17 cellular contexts compared by ENCODE assay signal in genomic region chr10:17385066-17385465, GRCh38.
A peak's percentile ranks its signal among the peaks of the same experiment; 100 is the strongest.
DNase-seq lines count a peak whose midpoint lies in the region; ATAC-seq, FAIRE-seq and TF ChIP-seq lines count a peak whose summit lies in the region.
"Had no signal": no experiment of that assay in that cellular context is flagged by ENCODE, and none has a peak within 500 bp of the region (broad histone marks: within the 10 kb centered on the region; RNA-seq: fewer than 3 reads in every experiment).

No MANE protein-coding gene starts in this region.

- no peaks in the 10 kb centered on the region for H3K36me3 Mint-ChIP-seq in nephron (ENCODE audit: low read depth)

- no peak for TF ChIP-seq CTCF in breast epithelium (IDR thresholded peaks at IDR 0.05)
- TF ChIP-seq CTCF in mammary epithelial cell (conservative IDR thresholded peaks at IDR 0.05 in 1 of 2, IDR thresholded peaks at IDR 0.05 in 1 of 2; ENCODE audit: extremely low read depth in 1 of 2, insufficient read depth in 1 of 2, low read depth in 1 of 2, low read length in 2 of 2), result no peak
- TF ChIP-seq CTCF in K562 (IDR thresholded peaks at IDR 0.05 in 2 of 3, conservative IDR thresholded peaks at IDR 0.05 in 1 of 3; ENCODE audit: insufficient read depth in 2 of 3, low read depth in 1 of 3, low read length in 3 of 3), result no peak
- TF ChIP-seq CTCF in nephron (IDR thresholded peaks at IDR 0.05; ENCODE audit: unreplicated experiment in 3 of 3), result no peak
- TF ChIP-seq CTCF in tibial artery (IDR thresholded peaks at IDR 0.05), result no peak

- H3K27me3 ChIP-seq in breast epithelium (no peaks in the 10 kb centered on the region), mammary epithelial cell (ENCODE audit: insufficient read depth, low read length) (no peaks in the 10 kb centered on the region), K562 (ENCODE audit: control insufficient read depth in 2 of 2, insufficient read depth in 2 of 2, low read length in 2 of 2) (no peaks in the 10 kb centered on the region), tibial artery (no peaks in the 10 kb centered on the region)
- H3K27me3 ChIP-seq: BLaER1 treated with 17β-estradiol and CSF1 and Interleukin-3, amounts not matched to agents 10 nM and 100 nM had no signal

- dilution Hi-C loops in mammary epithelial cell (cut with HindIII; ENCODE audit: low sequenced_read_pairs), result loop anchor here (5.0 kb wide), 2 partner anchors 43 to 52 kb away; no protein-coding TSS in a partner anchor

- TF ChIP-seq POLR2A in breast epithelium (IDR thresholded peaks at IDR 0.05) (no peak), K562 (conservative IDR thresholded peaks at IDR 0.05) (no peak)

- H3K27ac ChIP-seq in breast epithelium (peak overlapping the region; percentile 3 to 85), mammary epithelial cell (ENCODE audit: insufficient read depth, low read depth, low read length) (no peak overlapping the region), K562 (ENCODE audit: extremely low read depth, low read depth, low read length) (no peak overlapping the region), tibial artery (peak overlapping the region; percentile 58 to 63)
- H3K27ac ChIP-seq: BLaER1 treated with 17β-estradiol and CSF1 and Interleukin-3, amounts not matched to agents 10 nM and 100 nM; GM23248 had no signal

- H3K27me3 Mint-ChIP-seq in nephron (ENCODE audit: low read depth), result no peaks in the 10 kb centered on the region
- H3K27me3 Mint-ChIP-seq: CD4-positive, CD25-positive, alpha-beta regulatory T cell had no signal

- H3K9me3 Mint-ChIP-seq in nephron, result no peaks in the 10 kb centered on the region
- H3K9me3 Mint-ChIP-seq: CD4-positive, CD25-positive, alpha-beta regulatory T cell had no signal

- H2AFZ ChIP-seq in mammary epithelial cell (ENCODE audit: low read depth, low read length) (no peak overlapping the region), K562 (ENCODE audit: low read depth, low read length) (no peak overlapping the region)
- H2AFZ ChIP-seq: GM23248 had no signal

- H3K4me3 Mint-ChIP-seq in nephron, result no peak overlapping the region
- H3K4me3 Mint-ChIP-seq: CD4-positive, CD25-positive, alpha-beta regulatory T cell had no signal

- H4K20me1 ChIP-seq in mammary epithelial cell (ENCODE audit: insufficient read depth, low read length) (no peaks in the 10 kb centered on the region), K562 (replicated peaks; ENCODE audit: control insufficient read depth, insufficient read depth, low read length) (no peaks in the 10 kb centered on the region)
- H4K20me1 ChIP-seq: BLaER1 treated with 17β-estradiol and CSF1 and Interleukin-3, amounts not matched to agents 10 nM and 100 nM had no signal

- WGBS in mammary epithelial cell (ENCODE audit: low coverage, missing lambda C conversion rate), result 88% methylated on average over 6 of the region's 6 CpGs
- WGBS in K562 (ENCODE audit: insufficient coverage, low coverage, missing lambda C conversion rate), result 70% methylated on average over 6 of the region's 6 CpGs

- no peak for TF ChIP-seq EP300 in K562 (IDR thresholded peaks at IDR 0.05; ENCODE audit: low read length)

- peaks cover 0 to 7% of the 10 kb centered on the region in 2 donors for H3K4me1 ChIP-seq in breast epithelium
- peaks cover 11% of the 10 kb centered on the region for H3K4me1 ChIP-seq in mammary epithelial cell (ENCODE audit: insufficient read depth, low read length)
- peaks cover 0 to 3% of the 10 kb centered on the region in 2 experiments; a peak in 2 of 5 replicates for H3K4me1 ChIP-seq in K562 (replicated peaks in 1 of 2; ENCODE audit: control insufficient read depth in 2 of 2, insufficient read depth in 2 of 2, low read length in 2 of 2)
- H3K4me1 ChIP-seq in tibial artery, result peaks cover 0 to 45% (median 35%) of the 10 kb centered on the region in 4 donors
- H3K4me1 ChIP-seq: BLaER1 treated with 17β-estradiol and CSF1 and Interleukin-3, amounts not matched to agents 10 nM and 100 nM had no signal

- FAIRE-seq in K562 (lab: Jason Lieb, UNC), result no peak
- FAIRE-seq: GM12878, GM18507, H54 had no signal

- BruUV-seq in mammary epithelial cell (replicated peaks; lab: Mats Ljungman, UMichigan), result no TSS peak
- BruUV-seq in K562 (replicated peaks; lab: Mats Ljungman, UMichigan), result no TSS peak

- no peaks in the 10 kb centered on the region for H3K36me3 ChIP-seq in breast epithelium
- no peaks in the 10 kb centered on the region for H3K36me3 ChIP-seq in mammary epithelial cell (ENCODE audit: insufficient read depth, low read length)
- H3K36me3 ChIP-seq in K562 (ENCODE audit: control insufficient read depth, insufficient read depth, low read length), result peaks cover 2% of the 10 kb centered on the region; the same call in 1 of the 3 replicates
- H3K36me3 ChIP-seq in tibial artery, result no peaks in the 10 kb centered on the region
- H3K36me3 ChIP-seq: BLaER1 treated with 17β-estradiol and CSF1 and Interleukin-3, amounts not matched to agents 10 nM and 100 nM had no signal

- H3K4me2 ChIP-seq in mammary epithelial cell (ENCODE audit: insufficient read depth, low read depth, low read length), result no peak overlapping the region
- H3K4me2 ChIP-seq in K562 (ENCODE audit: insufficient read depth, low read length), result no peak overlapping the region
- H3K4me2 ChIP-seq: BLaER1 treated with 17β-estradiol and CSF1 and Interleukin-3, amounts not matched to agents 10 nM and 100 nM had no signal

- DNase-seq in breast epithelium (ENCODE audit: low spot score in 2 of 2), result no peak
- DNase-seq in mammary epithelial cell, result no peak
- no peak for DNase-seq in K562 (ENCODE audit: extremely low read depth in 1 of 4, low spot score in 3 of 4)
- no peak for DNase-seq in tibial artery
- DNase-seq in SKM-1 (lab: John Stamatoyannopoulos, UW; ENCODE audit: unreplicated experiment), result no peak
- DNase-seq in globus pallidus (ENCODE audit: low spot score), result no peak
- DNase-seq: 8988T; ACHN; CD4-positive, CD25-positive, alpha-beta regulatory T cell; GM23248 had no signal

- peak overlapping the region in 2 of 3 experiments; percentile 84 to 86 for H3K27ac Mint-ChIP-seq in nephron

- in situ Hi-C loops in mammary epithelial cell (cut with MboI; ENCODE audit: low sequenced_read_pairs in 2 of 2), result no loop called here
- in situ Hi-C loops in K562 (cut with MboI), result no loop called here

- H3K9me3 ChIP-seq in breast epithelium (no peaks in the 10 kb centered on the region), mammary epithelial cell (replicated peaks; ENCODE audit: insufficient read depth, low read length) (no peaks in the 10 kb centered on the region), K562 (replicated peaks; ENCODE audit: control insufficient read depth, insufficient read depth, low read depth, low read length) (no peaks in the 10 kb centered on the region), tibial artery (no peaks in the 10 kb centered on the region)

- TF ChIP-seq RAD21 in K562 (CRISPR knock-in tag; conservative IDR thresholded peaks at IDR 0.05 in 1 of 2, IDR thresholded peaks at IDR 0.05 in 1 of 2), result no peak

- intact Hi-C loops in breast epithelium (cut with DNase I; ENCODE audit: low total_unique reads), result no loop called here
- intact Hi-C loops in mammary epithelial cell (cut with micrococcal nuclease), result no loop called here
- intact Hi-C loops in K562 (cut with micrococcal nuclease), result no loop called here
- intact Hi-C loops in tibial artery (cut with DNase I; ENCODE audit: low total_unique reads), result no loop called here

- H3K79me2 ChIP-seq in mammary epithelial cell (ENCODE audit: insufficient read depth, low read length), result no peaks in the 10 kb centered on the region
- peaks cover 19% of the 10 kb centered on the region for H3K79me2 ChIP-seq in K562 (ENCODE audit: control insufficient read depth, insufficient read depth, low read length)

- H3K4me1 Mint-ChIP-seq in nephron, result peaks cover 32% of the 10 kb centered on the region

- no peak overlapping the region for H3K9ac ChIP-seq in mammary epithelial cell (ENCODE audit: insufficient read depth, low read length)
- no peak overlapping the region for H3K9ac ChIP-seq in K562 (ENCODE audit: insufficient read depth in 1 of 2, low read depth in 2 of 2, low read length in 2 of 2)
- H3K9ac ChIP-seq: BLaER1 treated with 17β-estradiol and CSF1 and Interleukin-3, amounts not matched to agents 10 nM and 100 nM; GM23248 had no signal

- ATAC-seq in K562 (no peak), HG03139 (IDR thresholded peaks at IDR 0.05; ENCODE audit: unreplicated experiment) (no peak)
- ATAC-seq: GM12878, HCT116 had no signal

- H3K9me1 ChIP-seq in K562 (ENCODE audit: control insufficient read depth, insufficient read depth, low read length), result no peaks in the 10 kb centered on the region

- no peak overlapping the region for H3K4me3 ChIP-seq in breast epithelium
- H3K4me3 ChIP-seq in mammary epithelial cell (replicated peaks in 1 of 3; ENCODE audit: insufficient read depth in 1 of 3, low read depth in 2 of 3, low read length in 3 of 3), result no peak overlapping the region
- H3K4me3 ChIP-seq in K562, result no peak overlapping the region
- H3K4me3 ChIP-seq in tibial artery, result no peak overlapping the region
- H3K4me3 ChIP-seq: BLaER1 treated with 17β-estradiol and CSF1 and Interleukin-3, amounts not matched to agents 10 nM and 100 nM; GM12878; GM23248 had no signal

- CTCF ChIA-PET in mammary epithelial cell (lab: Charles Lee; ENCODE audit: low non-redundant PET), result no interaction called here
- CTCF ChIA-PET in K562 (lab: Yijun Ruan, JAX; ENCODE audit: low intra/inter-chr PET ratio), result no interaction called here

- POLR2A ChIA-PET in K562 (lab: Yijun Ruan, JAX), result no interaction called here

TF ChIP-seq in K562, 482 proteins besides CTCF, POLR2A, EP300 and RAD21 (continues in another document):
- TF ChIP-seq RBM25 (IDR thresholded peaks at IDR 0.05; ENCODE audit: low read depth, low read length, severe bottlenecking), result no peak
- no peak for TF ChIP-seq HEY1 (CRISPR knock-in tag; IDR thresholded peaks at IDR 0.05; ENCODE audit: borderline replicate concordance)
- TF ChIP-seq FOXO4 (CRISPR knock-in tag; IDR thresholded peaks at IDR 0.05), result no peak

Comparison
In these comparisons a context has a peak if more than half of its experiments do, and no peak if none do; other contexts are left out.
1. H3K27ac ChIP-seq: peak in breast epithelium (2 of 2) and tibial artery (2 of 2); none in mammary epithelial cell (single experiment) and K562 (single experiment).